In the genomic region with DNA sequence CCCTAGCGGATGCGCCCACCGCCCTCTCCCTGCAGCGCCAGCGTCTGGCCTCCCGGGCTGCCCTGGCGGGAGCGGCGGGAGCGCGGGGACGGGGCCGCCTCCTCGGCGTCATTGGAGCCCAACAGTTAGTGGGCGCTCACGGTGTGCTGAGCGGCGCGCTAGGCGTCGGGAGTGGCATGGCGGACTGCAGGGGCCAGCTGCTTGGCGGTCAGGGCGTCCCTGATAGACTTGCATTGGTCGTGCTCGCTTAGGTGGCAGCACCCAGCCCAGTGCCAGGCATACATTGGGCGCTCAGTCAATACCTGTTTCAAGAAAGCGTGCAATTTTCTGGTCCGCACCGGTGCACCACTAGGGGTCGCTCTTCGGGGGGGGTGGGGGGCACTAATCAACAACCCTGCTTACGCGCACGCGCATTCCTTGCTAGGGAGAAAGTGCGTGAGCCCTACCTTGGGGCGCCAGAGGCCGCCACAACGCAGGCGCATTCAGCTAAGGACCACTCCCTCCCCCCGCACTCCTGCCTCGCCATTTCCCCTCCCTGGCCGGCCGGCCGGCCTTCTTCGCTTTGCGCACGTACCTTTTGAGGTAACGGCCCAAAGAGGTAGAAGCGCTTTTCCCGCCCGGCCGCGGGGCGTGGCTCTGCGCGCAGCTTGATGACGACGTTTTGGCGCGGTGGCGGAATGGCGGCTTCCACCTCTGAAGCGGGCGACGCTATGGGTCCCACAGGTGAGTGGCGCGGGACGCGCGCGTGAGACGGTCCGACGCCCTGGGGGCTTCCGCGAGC, we compare ENCODE assay signal across 8 cellular contexts. TPM values are rescaled to one million over a fixed set of nuclear protein-coding genes. Genes with fewer than 3 reads are reported as not detected.
DNase-seq lines count a peak whose midpoint lies in the region; ATAC-seq and TF ChIP-seq lines count a peak whose summit lies in the region.

No MANE protein-coding gene starts in this region.

- peak in 1 of 2 donors; percentile 23 for TF ChIP-seq POLR2A in Peyer's patch (IDR thresholded peaks at IDR 0.05)

- H3K4me1 Mint-ChIP-seq in naive B cell = peaks cover 17 to 43% (median 34%) of the 10 kb centered on the region in 3 donors
- peaks cover 44% of the 10 kb centered on the region for H3K4me1 Mint-ChIP-seq in stimulated activated effector memory CD8-positive, alpha-beta T cell treated with anti-CD3 and anti-CD28 coated beads, Interleukin-12 subunit alpha, Interleukin-12 subunit beta, amount 100 ng/mL, for 72 hours

- H3K27me3 Mint-ChIP-seq in naive B cell = no peaks in the 10 kb centered on the region

- H4K20me1 ChIP-seq in GM23248 (ENCODE audit: insufficient read depth) (no peaks in the 10 kb centered on the region; the same call in 1 of the 2 replicates), Karpas-422 (ENCODE audit: insufficient read depth, low read depth, low read length) (peaks cover 16% of the 10 kb centered on the region)

- H3K4me3 Mint-ChIP-seq in naive B cell = peak overlapping the region; percentile 89 to 97 (median 94)
- peak overlapping the region; percentile 95 for H3K4me3 Mint-ChIP-seq in stimulated activated effector memory CD8-positive, alpha-beta T cell treated with anti-CD3 and anti-CD28 coated beads, Interleukin-12 subunit alpha, Interleukin-12 subunit beta, amount 100 ng/mL, for 72 hours

- H3K9me3 ChIP-seq in GM23248 (ENCODE audit: low read depth) (no peaks in the 10 kb centered on the region), Karpas-422 (ENCODE audit: low read length) (no peaks in the 10 kb centered on the region), Peyer's patch (no peaks in the 10 kb centered on the region)

- peak overlapping the region; percentile 94 for H3K9ac ChIP-seq in GM23248
- H3K9ac ChIP-seq in Karpas-422 (ENCODE audit: low read length) = peak overlapping the region; percentile 93

- H3K9me2 ChIP-seq in GM23248 (ENCODE audit: insufficient read depth) (no peaks in the 10 kb centered on the region), Karpas-422 (replicated peaks; ENCODE audit: insufficient read depth, low read length) (no peaks in the 10 kb centered on the region)

- H3K4me2 ChIP-seq in GM23248 (ENCODE audit: unreplicated experiment) = peak overlapping the region; percentile 86
- H3K4me2 ChIP-seq in Karpas-422 (ENCODE audit: low read depth, low read length, poor library complexity, severe bottlenecking) = peak overlapping the region; percentile 76

- peak; percentile 26 to 85 (median 71) for TF ChIP-seq CTCF in Peyer's patch (IDR thresholded peaks at IDR 0.05)

- H3K79me2 ChIP-seq in GM23248 (ENCODE audit: insufficient read depth) = peaks cover 60% of the 10 kb centered on the region
- peaks cover 87% of the 10 kb centered on the region for H3K79me2 ChIP-seq in Karpas-422 (ENCODE audit: low read length)

- H3K9me3 Mint-ChIP-seq in naive B cell = no peaks in the 10 kb centered on the region
- no peaks in the 10 kb centered on the region for H3K9me3 Mint-ChIP-seq in stimulated activated effector memory CD8-positive, alpha-beta T cell treated with anti-CD3 and anti-CD28 coated beads, Interleukin-12 subunit alpha, Interleukin-12 subunit beta, amount 100 ng/mL, for 72 hours

- 1% methylated on average over 70 to 72 of the region's 79 CpGs for WGBS in GM23248 (ENCODE audit: low coverage in 1 of 2, low lambda C conversion rate in 2 of 2, missing lambda C conversion rate in 2 of 2), 2 experiments

- H3K4me3 ChIP-seq in GM23248 (peak overlapping the region; percentile 89), Karpas-422 (ENCODE audit: low read length) (peak overlapping the region; percentile 91), Peyer's patch (peak overlapping the region; percentile 81 to 95 (median 90))

- H3K4me1 ChIP-seq in GM23248 (ENCODE audit: insufficient read depth) = no peaks in the 10 kb centered on the region
- peaks cover 51% of the 10 kb centered on the region for H3K4me1 ChIP-seq in Karpas-422 (ENCODE audit: low read length)
- peaks cover 0 to 31% (median 6%) of the 10 kb centered on the region in 4 donors for H3K4me1 ChIP-seq in Peyer's patch

- peak overlapping the region; percentile 86 for H2AFZ ChIP-seq in GM23248
- H2AFZ ChIP-seq in Karpas-422 (ENCODE audit: low read length) = peak overlapping the region; percentile 95; the same call in 1 of the 2 replicates

- no peaks in the 10 kb centered on the region for H3F3A ChIP-seq in GM23248 (ENCODE audit: insufficient read depth)

- no peaks in the 10 kb centered on the region for H3K36me3 Mint-ChIP-seq in naive B cell
- peaks cover 58% of the 10 kb centered on the region for H3K36me3 Mint-ChIP-seq in stimulated activated effector memory CD8-positive, alpha-beta T cell treated with anti-CD3 and anti-CD28 coated beads, Interleukin-12 subunit alpha, Interleukin-12 subunit beta, amount 100 ng/mL, for 72 hours

- H3K27ac Mint-ChIP-seq in naive B cell = peak overlapping the region; percentile 91 to 99 (median 98)
- H3K27ac Mint-ChIP-seq in stimulated activated effector memory CD8-positive, alpha-beta T cell treated with anti-CD3 and anti-CD28 coated beads, Interleukin-12 subunit alpha, Interleukin-12 subunit beta, amount 100 ng/mL, for 72 hours = peak overlapping the region; percentile 98

- DNase-seq in EL (peak; percentile 96), GM23248 (peak; percentile 95), Karpas-422 (peak; percentile 99), Peyer's patch (peak; percentile 94 to 97 (median 95)), activated T-helper 1 cell treated with Interleukin-2 at 50 U/mL for 16 hours (ENCODE audit: low read depth) (peak; percentile 84), fibroblast of gingiva (ENCODE audit: low read depth) (peak; percentile 84), naive B cell (peak; percentile 93)
- peak; percentile 91 to 96 for DNase-seq in stimulated activated effector memory CD8-positive, alpha-beta T cell treated with anti-CD3 and anti-CD28 coated beads, Interleukin-12 subunit alpha, Interleukin-12 subunit beta, amount 100 ng/mL, for 72 hours (ENCODE audit: low spot score in 2 of 2)

- H3K27me3 ChIP-seq in GM23248 (replicated peaks; ENCODE audit: insufficient read depth) = no peaks in the 10 kb centered on the region
- H3K27me3 ChIP-seq in Karpas-422 (ENCODE audit: low read length) = no peaks in the 10 kb centered on the region
- H3K27me3 ChIP-seq in Peyer's patch = no peaks in the 10 kb centered on the region

- in situ Hi-C loops in GM23248 (cut with MboI) = no loop called here

- peak overlapping the region; percentile 71 for H3K27ac ChIP-seq in GM23248
- H3K27ac ChIP-seq in Karpas-422 (ENCODE audit: low read length) = peak overlapping the region; percentile 83
- peak overlapping the region; percentile 92 to 97 (median 94) for H3K27ac ChIP-seq in Peyer's patch

- H3K36me3 ChIP-seq in GM23248 (ENCODE audit: low read depth) (no peaks in the 10 kb centered on the region), Karpas-422 (ENCODE audit: insufficient read depth, low read length) (peaks cover 3% of the 10 kb centered on the region; the same call in 1 of the 2 replicates), Peyer's patch (peaks cover 0 to 4% (median 0%) of the 10 kb centered on the region in 3 donors)

- ATAC-seq in naive B cell (ENCODE audit: low read depth in 2 of 2) = peak; percentile 75 to 78
- ATAC-seq in stimulated activated effector memory CD8-positive, alpha-beta T cell treated with anti-CD3 and anti-CD28 coated beads, Interleukin-12 subunit alpha, Interleukin-12 subunit beta, amount 100 ng/mL, for 72 hours = peak; percentile 81

RNA-seq across cellular contexts. Expression of a gene that starts 0.4 kb away (rescaled TPM):
- total RNA-seq in GM23248 (2014; rRNA removed; shearing (Covaris generic)) = 41.4 and 65.0 TPM in 2 replicates
- polyA plus RNA-seq in GM23248 (2016; fragmentation: Nextera tagmentation; extraction: Ambion mirVana) (88.8 and 89.8 TPM in 2 replicates), naive B cell (ENCODE audit: low read depth in 6 of 6) (100 to 1,000 TPM in 2 of 6 donors, 10 to 100 TPM in 4; 48.5 to 108 (median 82.3) TPM)
- 119 and 342 TPM in 2 replicates for total RNA-seq in Karpas-422 (2014; rRNA removed; shearing (Covaris generic); ENCODE audit: low replicate concordance)
- total RNA-seq in Peyer's patch = 10 to 100 TPM; 24.9 to 46.2 (median 44.7) TPM

RNA-seq across cellular contexts. Expression of a gene that starts 16.7 kb away (rescaled TPM):
- total RNA-seq in GM23248 (2014; rRNA removed; shearing (Covaris generic)) = not detected in 2 replicates
- polyA plus RNA-seq in GM23248 (2016; fragmentation: Nextera tagmentation; extraction: Ambion mirVana) = not detected in 2 replicates
- total RNA-seq in Karpas-422 (2014; rRNA removed; shearing (Covaris generic); ENCODE audit: low replicate concordance) = not detected in 2 replicates
- total RNA-seq in Peyer's patch = under 1 TPM in 2 of 4 donors, not detected in 2; 0.76 to 0.88 TPM
- not detected for polyA plus RNA-seq in naive B cell (ENCODE audit: low read depth in 6 of 6)

RNA-seq across cellular contexts. Expression of a gene that starts 35.1 kb away (rescaled TPM):
- total RNA-seq in GM23248 (2014; rRNA removed; shearing (Covaris generic)) = 11.5 and 15.0 TPM in 2 replicates
- 10.8 and 11.3 TPM in 2 replicates for polyA plus RNA-seq in GM23248 (2016; fragmentation: Nextera tagmentation; extraction: Ambion mirVana)
- 7.8 and 18.6 TPM in 2 replicates for total RNA-seq in Karpas-422 (2014; rRNA removed; shearing (Covaris generic); ENCODE audit: low replicate concordance)
- total RNA-seq in Peyer's patch = 1 to 10 TPM in 1 of 4 donors, not detected in 3; 1.6 TPM
- polyA plus RNA-seq in naive B cell (ENCODE audit: low read depth in 6 of 6) = under 1 TPM in 2 of 6 donors, not detected in 4; 0.27 TPM

Comparison
In these comparisons a context has a peak if more than half of its experiments do, and no peak if none do; other contexts are left out.
1. Peak in every context shown above with its lines: DNase-seq, ATAC-seq, H3K4me3 ChIP-seq and H3K27ac ChIP-seq.